8 cellular contexts compared by ENCODE assay signal in the genomic region with DNA sequence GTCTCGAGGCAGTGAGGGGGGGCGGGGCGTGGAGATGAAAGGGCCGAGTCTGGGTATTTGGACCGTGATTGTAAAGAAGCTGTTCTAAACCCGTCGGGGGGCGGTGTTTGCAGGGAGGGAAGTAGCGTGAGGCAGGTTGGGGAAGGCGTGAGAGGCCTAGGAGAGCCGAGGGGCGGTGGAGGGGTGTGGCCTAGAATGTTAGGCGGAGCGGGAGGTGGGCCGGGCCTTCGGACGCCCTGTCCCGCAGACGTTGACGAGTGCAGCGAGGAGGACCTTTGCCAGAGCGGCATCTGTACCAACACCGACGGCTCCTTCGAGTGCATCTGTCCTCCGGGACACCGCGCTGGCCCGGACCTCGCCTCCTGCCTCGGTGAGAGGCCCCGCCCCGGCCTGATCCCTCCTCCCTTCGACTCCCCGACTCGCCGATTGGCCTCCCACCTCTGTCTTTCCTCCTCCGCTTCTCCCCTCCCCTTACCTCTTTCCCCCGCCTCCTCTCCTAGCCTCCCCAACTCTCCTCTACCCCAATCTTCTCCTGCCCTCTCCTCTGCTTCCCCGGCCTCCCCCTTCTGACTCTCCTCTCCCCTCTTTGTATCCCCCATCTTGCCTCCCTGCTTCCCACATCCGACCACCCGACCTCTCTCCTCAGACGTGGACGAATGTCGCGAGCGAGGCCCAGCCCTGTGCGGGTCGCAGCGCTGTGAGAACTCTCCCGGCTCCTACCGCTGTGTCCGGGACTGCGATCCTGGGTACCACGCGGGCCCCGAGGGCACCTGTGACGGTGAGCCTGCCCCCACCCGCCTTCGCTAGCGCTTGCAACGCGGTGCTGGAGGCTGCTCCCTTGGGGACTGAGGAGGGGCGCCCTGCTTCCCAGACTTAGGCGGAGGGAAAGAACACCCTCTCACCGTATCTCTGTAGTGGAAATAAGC. TPM values are rescaled to one million over a fixed set of nuclear protein-coding genes. Genes with fewer than 3 reads are reported as not detected.
DNase-seq lines count a peak whose midpoint lies in the region; ATAC-seq and TF ChIP-seq lines count a peak whose summit lies in the region.

No MANE protein-coding gene starts in this region.

- H3K9me2 ChIP-seq in HCT116 (ENCODE audit: insufficient read depth): no peaks in the 10 kb centered on the region

- peak overlapping the region; percentile 92 for H3K9ac ChIP-seq in HCT116 (ENCODE audit: low read length)
- peak overlapping the region; percentile 84 to 96 for H3K9ac ChIP-seq in colonic mucosa (ENCODE audit: low read depth in 2 of 2, low read length in 2 of 2)

- intact Hi-C loops in Caco-2 (cut with micrococcal nuclease; ENCODE audit: unreplicated experiment): loop anchor here (1.0 kb wide), 1 partner anchor 11 kb away; no protein-coding TSS in a partner anchor
- intact Hi-C loops in HCT116 (cut with micrococcal nuclease): loop anchor here (5.0 kb wide), 1 partner anchor 392 kb away; no protein-coding TSS in a partner anchor
- intact Hi-C loops in colonic mucosa (cut with DNase I): no loop called here
- intact Hi-C loops in right lobe of liver (cut with DNase I): no loop called here

- no peaks in the 10 kb centered on the region for H3K9me3 Mint-ChIP-seq in Caco-2 (ENCODE audit: unreplicated experiment)

- no peaks in the 10 kb centered on the region for H3K9me3 ChIP-seq in Caco-2
- no peaks in the 10 kb centered on the region for H3K9me3 ChIP-seq in HCT116 (ENCODE audit: control insufficient read depth in 1 of 2, insufficient read depth in 1 of 2, low read depth in 1 of 2, low read length in 2 of 2)
- H3K9me3 ChIP-seq in colonic mucosa: no peaks in the 10 kb centered on the region
- H3K9me3 ChIP-seq in right lobe of liver: no peaks in the 10 kb centered on the region

- H3K4me2 ChIP-seq in HCT116 (ENCODE audit: low read length): peak overlapping the region; percentile 100

- peak overlapping the region; percentile 97 for H3K27ac Mint-ChIP-seq in Caco-2 (ENCODE audit: unreplicated experiment)

- BruUV-seq in Caco-2 (replicated peaks; lab: Mats Ljungman, UMichigan): no TSS peak
- TSS peak; percentile 35 for BruUV-seq in HCT116 (replicated peaks; lab: Mats Ljungman, UMichigan)

- H3K36me3 ChIP-seq in Caco-2 (ENCODE audit: control insufficient read depth, insufficient read depth, low read length) (no peaks in the 10 kb centered on the region), HCT116 (ENCODE audit: control insufficient read depth in 1 of 2, insufficient read depth in 2 of 2, low read length in 2 of 2) (peaks cover 6 to 22% of the 10 kb centered on the region in 2 experiments; a peak in 2 of 4 replicates), colonic mucosa (no peaks in the 10 kb centered on the region), right lobe of liver (no peaks in the 10 kb centered on the region)

- H3K4me3 Mint-ChIP-seq in Caco-2 (ENCODE audit: unreplicated experiment): peak overlapping the region; percentile 97

- POLR2A ChIA-PET in Caco-2 (lab: Charles Lee): no interaction called here
- POLR2A ChIA-PET in HCT116 (lab: Charles Lee): interaction anchor here (0.6 to 4.1 kb wide), 12 partner anchors 9 to 1682 kb away, joined by 3 to 55 read pairs (median 4); a partner anchor contains a TSS

- TF ChIP-seq POLR2A in HCT116 (IDR thresholded peaks at IDR 0.05; ENCODE audit: borderline replicate concordance, extremely low read depth, insufficient read depth, insufficient read length) (no peak), right lobe of liver (IDR thresholded peaks at IDR 0.05) (no peak)

- DNase-seq in Caco-2 (peak; percentile 89 to 92), HCT116 (ENCODE audit: low read depth, low spot score) (peak; percentile 89), NCI-H2081 treated with DMSO at 0.1 percent for 48 hours (lab: John Stamatoyannopoulos, UW) (peak; percentile 19), colonic mucosa (peak; percentile 93), right lobe of liver (peak; percentile 63 to 73 (median 66)), superior temporal gyrus (ENCODE audit: extremely low spot score) (no peak)
- peak; percentile 85 for DNase-seq in activated CD4-positive, CD25-positive, alpha-beta regulatory T cell treated with anti-CD3 and anti-CD28 coated beads, Interleukin-2, amount 50 U/mL, for 72 hours
- DNase-seq in stimulated activated CD8-positive, alpha-beta memory T cell treated with anti-CD3 and anti-CD28 coated beads, Interleukin-12 subunit alpha, Interleukin-12 subunit beta, amount 100 ng/mL, for 24 hours (ENCODE audit: extremely low read depth): peak; percentile 75

- WGBS in right lobe of liver (ENCODE audit: insufficient coverage, low coverage, low lambda C conversion rate, missing lambda C conversion rate): 14% methylated on average over 43 of the region's 66 CpGs

- H2AFZ ChIP-seq in HCT116 (ENCODE audit: low read depth, low read length, poor library complexity, severe bottlenecking): peak overlapping the region; percentile 76

- no peaks in the 10 kb centered on the region for H3K27me3 Mint-ChIP-seq in Caco-2 (ENCODE audit: insufficient read depth, unreplicated experiment)

- H4K20me1 ChIP-seq in HCT116 (ENCODE audit: insufficient read depth): no peaks in the 10 kb centered on the region

- no peak for TF ChIP-seq RAD21 in HCT116 (IDR thresholded peaks at IDR 0.05; ENCODE audit: low read depth)

- H3K79me2 ChIP-seq in HCT116 (ENCODE audit: insufficient read depth, low read length): peaks cover 8% of the 10 kb centered on the region; the same call in 1 of the 2 replicates

- TF ChIP-seq CTCF in Caco-2 (IDR thresholded peaks at IDR 0.05; ENCODE audit: insufficient read depth in 1 of 2, low read depth in 1 of 2, low read length in 1 of 2, severe bottlenecking in 1 of 2, unreplicated experiment in 1 of 2): no peak
- no peak for TF ChIP-seq CTCF in HCT116 (IDR thresholded peaks at IDR 0.05 in 2 of 3, conservative IDR thresholded peaks at IDR 0.05 in 1 of 3; ENCODE audit: borderline replicate concordance in 1 of 3, insufficient read depth in 1 of 3, low read depth in 2 of 3, low read length in 2 of 3)
- TF ChIP-seq CTCF in colonic mucosa (IDR thresholded peaks at IDR 0.05): no peak
- no peak for TF ChIP-seq CTCF in right lobe of liver (IDR thresholded peaks at IDR 0.05)

- H3K4me1 ChIP-seq in Caco-2 (peaks cover 9% of the 10 kb centered on the region), HCT116 (ENCODE audit: control insufficient read depth in 1 of 2, insufficient read depth in 2 of 2, low read length in 2 of 2) (peaks cover 35 to 70% of the 10 kb centered on the region in 2 experiments), colonic mucosa (peaks cover 12% of the 10 kb centered on the region), right lobe of liver (peaks cover 0 to 10% (median 0%) of the 10 kb centered on the region in 4 donors)

- H3K27me3 ChIP-seq in Caco-2 (replicated peaks; ENCODE audit: control insufficient read depth, insufficient read depth, low read length) (no peaks in the 10 kb centered on the region), HCT116 (ENCODE audit: insufficient read depth, low read length) (no peaks in the 10 kb centered on the region), colonic mucosa (no peaks in the 10 kb centered on the region), right lobe of liver (peaks cover 0 to 3% of the 10 kb centered on the region in 2 donors)

- CTCF ChIA-PET in Caco-2 (lab: Charles Lee): interaction anchor here (0.5 to 2.6 kb wide), 7 partner anchors 9 to 1771 kb away, joined by 3 to 13 read pairs (median 3); no protein-coding TSS in a partner anchor
- CTCF ChIA-PET in HCT116 (lab: Charles Lee): interaction anchor here (0.7 to 3.0 kb wide), 6 partner anchors 11 to 309 kb away, joined by 3 to 39 read pairs (median 4); a partner anchor contains a TSS

- H3K27ac ChIP-seq in HCT116 (ENCODE audit: low read depth, low read length): peak overlapping the region; percentile 99
- peak overlapping the region; percentile 94 for H3K27ac ChIP-seq in colonic mucosa
- peak overlapping the region in 2 of 3 donors; percentile 11 to 21 for H3K27ac ChIP-seq in right lobe of liver

- peaks cover 25% of the 10 kb centered on the region for H3K36me3 Mint-ChIP-seq in Caco-2 (ENCODE audit: insufficient read depth, unreplicated experiment)

- H3K4me1 Mint-ChIP-seq in Caco-2 (ENCODE audit: low read depth, unreplicated experiment): peaks cover 24% of the 10 kb centered on the region

- RAD21 ChIA-PET in HCT116 (lab: Charles Lee; ENCODE audit: low non-redundant PET in 1 of 2, low total read pairs in 2 of 2, uncharacterized antibody in 2 of 2, unreplicated experiment in 2 of 2): no interaction called here

- H3K4me3 ChIP-seq in Caco-2 (ENCODE audit: low read depth, low read length) (peak overlapping the region; percentile 71), HCT116 (replicated peaks in 1 of 2; ENCODE audit: low read depth in 1 of 2, low read length in 2 of 2) (peak overlapping the region; percentile 87 to 88), colonic mucosa (peak overlapping the region; percentile 58), right lobe of liver (peak overlapping the region; percentile 24 to 45 (median 28))

- ATAC-seq in HCT116: peak; percentile 67
- ATAC-seq in right lobe of liver: peak; percentile 39 to 53 (median 46)

TF ChIP-seq in HCT116, 20 proteins besides CTCF, POLR2A, EP300 and RAD21 (continues in another document):
- TF ChIP-seq TCF7L2 (IDR thresholded peaks at IDR 0.05; ENCODE audit: borderline replicate concordance, extremely low read depth, insufficient read depth, insufficient read length) (no peak), EZH2 (IDR thresholded peaks at IDR 0.05) (no peak), EGR1 (IDR thresholded peaks at IDR 0.05; ENCODE audit: low read depth) (no peak), CBX3 (IDR thresholded peaks at IDR 0.05; ENCODE audit: low read depth) (no peak), SRF (IDR thresholded peaks at IDR 0.05; ENCODE audit: low read depth) (no peak), SIN3A (IDR thresholded peaks at IDR 0.05; ENCODE audit: low read depth) (no peak), YY1 (IDR thresholded peaks at IDR 0.05; ENCODE audit: extremely low read depth, insufficient replicate concordance, low read depth, low read length) (no peak), ELF1 (IDR thresholded peaks at IDR 0.05; ENCODE audit: borderline replicate concordance, low read depth) (no peak), ZNF274 (IDR thresholded peaks at IDR 0.05; ENCODE audit: low read depth, low read length) (no peak), CEBPB (IDR thresholded peaks at IDR 0.05; ENCODE audit: low read depth) (no peak)
- TF ChIP-seq, protein P1, sequence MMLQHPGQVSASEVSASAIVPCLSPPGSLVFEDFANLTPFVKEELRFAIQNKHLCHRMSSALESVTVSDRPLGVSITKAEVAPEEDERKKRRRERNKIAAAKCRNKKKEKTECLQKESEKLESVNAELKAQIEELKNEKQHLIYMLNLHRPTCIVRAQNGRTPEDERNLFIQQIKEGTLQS (IDR thresholded peaks at IDR 0.05): no peak

RNA-seq across cellular contexts. Expression of a gene that starts 12.8 kb away (rescaled TPM):
- total RNA-seq in Caco-2 (2022) (25.5 and 30.8 TPM in 2 replicates), HCT116 (2021; ENCODE audit: unreplicated experiment) (310 TPM), colonic mucosa (100 to 1,000 TPM; 143 to 231 TPM), right lobe of liver (10 to 100 TPM; 19.3 to 40.8 (median 34.4) TPM)
- 248 and 382 TPM in 2 replicates for polyA plus RNA-seq in HCT116 (2012)

RNA-seq across cellular contexts. Expression of a gene that starts 37.3 kb away (rescaled TPM):
- total RNA-seq in Caco-2 (2022) (81.6 and 82.6 TPM in 2 replicates), HCT116 (2021; ENCODE audit: unreplicated experiment) (97.4 TPM), colonic mucosa (10 to 100 TPM; 53.6 to 87.8 TPM), right lobe of liver (10 to 100 TPM; 16.1 to 29.0 (median 22.4) TPM)
- 95.7 and 104 TPM in 2 replicates for polyA plus RNA-seq in HCT116 (2012)

Comparison
In these comparisons a context has a peak if more than half of its experiments do, and no peak if none do; other contexts are left out.
1. H3K4me3 ChIP-seq: peak in every context shown above with its lines; median percentile 88 in HCT116; 71 in Caco-2; 58 in colonic mucosa; 28 in right lobe of liver.
2. H3K27ac ChIP-seq: peak in every context shown above with its lines; median percentile 99 in HCT116; 94 in colonic mucosa; 16 in right lobe of liver.
3. intact Hi-C loops: an anchor here in Caco-2 (1.0 kb wide) and HCT116 (5.0 kb wide); none called in colonic mucosa and right lobe of liver.